Comparison of ENCODE assay signal across 19 cellular contexts in genomic region chr1:223245983-223246382, GRCh38.
DNase-seq lines count a peak whose midpoint lies in the region; ATAC-seq, FAIRE-seq and TF ChIP-seq lines count a peak whose summit lies in the region.
"Had no signal": no experiment of that assay in that cellular context is flagged by ENCODE, and none has a peak within 500 bp of the region (broad histone marks: within the 10 kb centered on the region; RNA-seq: fewer than 3 reads in every experiment).

No MANE protein-coding gene starts in this region.

- CTCF ChIA-PET in CD8-positive, alpha-beta T cell (lab: Charles Lee), result interaction anchor here (1.0 to 1.7 kb wide), 2 partner anchors 113 to 438 kb away, joined by 3 to 7 read pairs; no protein-coding TSS in a partner anchor

- no peaks in the 10 kb centered on the region for H3K27me3 Mint-ChIP-seq in CD8-positive, alpha-beta T cell (ENCODE audit: low read depth)
- no peaks in the 10 kb centered on the region for H3K27me3 Mint-ChIP-seq in osteocyte (ENCODE audit: unreplicated experiment)
- H3K27me3 Mint-ChIP-seq in activated T-helper 1 cell treated with anti-CD3 and anti-CD28 coated beads, Interleukin-12 subunit alpha, Interleukin-12 subunit beta, Interleukin-2, Interleukin-4 antibody, amounts not matched to agents 30 ng/mL and 10 ng/mL and 1 ng/mL, durations not matched to agents 14 hours and 24 hours and 36 hours (ENCODE audit: insufficient read depth), result peaks cover 3% of the 10 kb centered on the region

- no peak overlapping the region for H3K4me3 ChIP-seq in CD8-positive, alpha-beta T cell (ENCODE audit: low read depth, low read length)
- no peak overlapping the region for H3K4me3 ChIP-seq in coronary artery
- H3K4me3 ChIP-seq: GM12878, HAP-1 had no signal

- H3K9me3 ChIP-seq in CD8-positive, alpha-beta T cell (ENCODE audit: low read length), result no peaks in the 10 kb centered on the region
- H3K9me3 ChIP-seq: HAP-1 had no signal

- intact Hi-C loops in CD8-positive, alpha-beta T cell (cut with DNase I, micrococcal nuclease), result loop anchor here (1.0 to 2.0 kb wide), 2 partner anchors 113 kb away; no protein-coding TSS in a partner anchor
- intact Hi-C loops in activated T-helper 1 cell treated with anti-CD3 and anti-CD28 coated beads, Interleukin-12 subunit alpha, Interleukin-12 subunit beta, Interleukin-2, Interleukin-4 antibody, amounts not matched to agents 30 ng/mL and 10 ng/mL and 1 ng/mL, durations not matched to agents 14 hours and 24 hours and 36 hours (cut with micrococcal nuclease), result no loop called here

- H3K4me1 ChIP-seq in CD8-positive, alpha-beta T cell (ENCODE audit: insufficient read depth, low read length), result peaks cover 27% of the 10 kb centered on the region
- H3K4me1 ChIP-seq: HAP-1 had no signal

- no peak for FAIRE-seq in GM12892 (lab: Jason Lieb, UNC)
- FAIRE-seq: D721Med, GM12878, GM18507, H54 had no signal

- no peak for ATAC-seq in CD8-positive, alpha-beta T cell
- ATAC-seq: GM12878 had no signal

- no peak for DNase-seq in CD8-positive, alpha-beta T cell
- DNase-seq in coronary artery (ENCODE audit: low spot score) (peak; percentile 9), osteocyte (ENCODE audit: extremely low spot score, unreplicated experiment) (peak; percentile 56), pons (ENCODE audit: low spot score) (no peak), GM12892 (ENCODE audit: insufficient read length) (no peak)
- no peak for DNase-seq in activated T-helper 1 cell treated with anti-CD3 and anti-CD28 coated beads, Interleukin-12 subunit alpha, Interleukin-12 subunit beta, Interleukin-2, Interleukin-4 antibody, amounts not matched to agents 30 ng/mL and 10 ng/mL and 1 ng/mL, durations not matched to agents 14 hours and 24 hours and 36 hours (ENCODE audit: low spot score)
- DNase-seq: C1 segment of cervical spinal cord; CD8-positive, alpha-beta memory T cell; DMS 273 treated with DMSO at 0.1 percent for 48 hours; DMS79; EL; GDM1; GOT3; HFFc6 had no signal

- no peak overlapping the region for H3K27ac ChIP-seq in CD8-positive, alpha-beta T cell (ENCODE audit: low read depth, low read length)
- no peak overlapping the region for H3K27ac ChIP-seq in coronary artery

- no peak for TF ChIP-seq CTCF in CD8-positive, alpha-beta T cell (IDR thresholded peaks at IDR 0.05)
- TF ChIP-seq CTCF in coronary artery (IDR thresholded peaks at IDR 0.05) (no peak), osteocyte (IDR thresholded peaks at IDR 0.05) (no peak)

- H3K36me3 Mint-ChIP-seq in CD8-positive, alpha-beta T cell, result no peaks in the 10 kb centered on the region
- no peaks in the 10 kb centered on the region for H3K36me3 Mint-ChIP-seq in osteocyte (ENCODE audit: unreplicated experiment)
- H3K36me3 Mint-ChIP-seq in activated T-helper 1 cell treated with anti-CD3 and anti-CD28 coated beads, Interleukin-12 subunit alpha, Interleukin-12 subunit beta, Interleukin-2, Interleukin-4 antibody, amounts not matched to agents 30 ng/mL and 10 ng/mL and 1 ng/mL, durations not matched to agents 14 hours and 24 hours and 36 hours (ENCODE audit: low read depth), result no peaks in the 10 kb centered on the region

- TF ChIP-seq POLR2A in GM12892 (IDR thresholded peaks at IDR 0.05; ENCODE audit: low read depth, low read length), result no peak

- H3K27me3 ChIP-seq in CD8-positive, alpha-beta T cell (ENCODE audit: insufficient read depth, low read length), result no peaks in the 10 kb centered on the region

- H3K9me3 Mint-ChIP-seq in CD8-positive, alpha-beta T cell, result no peaks in the 10 kb centered on the region
- H3K9me3 Mint-ChIP-seq in osteocyte (ENCODE audit: unreplicated experiment), result no peaks in the 10 kb centered on the region
- no peaks in the 10 kb centered on the region for H3K9me3 Mint-ChIP-seq in activated T-helper 1 cell treated with anti-CD3 and anti-CD28 coated beads, Interleukin-12 subunit alpha, Interleukin-12 subunit beta, Interleukin-2, Interleukin-4 antibody, amounts not matched to agents 30 ng/mL and 10 ng/mL and 1 ng/mL, durations not matched to agents 14 hours and 24 hours and 36 hours
- H3K9me3 Mint-ChIP-seq: CD8-positive, alpha-beta memory T cell; HFFc6 had no signal

- no peak overlapping the region for H3K4me3 Mint-ChIP-seq in CD8-positive, alpha-beta T cell
- H3K4me3 Mint-ChIP-seq in osteocyte (ENCODE audit: unreplicated experiment), result no peak overlapping the region
- no peak overlapping the region for H3K4me3 Mint-ChIP-seq in activated T-helper 1 cell treated with anti-CD3 and anti-CD28 coated beads, Interleukin-12 subunit alpha, Interleukin-12 subunit beta, Interleukin-2, Interleukin-4 antibody, amounts not matched to agents 30 ng/mL and 10 ng/mL and 1 ng/mL, durations not matched to agents 14 hours and 24 hours and 36 hours
- H3K4me3 Mint-ChIP-seq: HFFc6 had no signal

- POLR2A ChIA-PET in CD8-positive, alpha-beta T cell (lab: Charles Lee), result no interaction called here

- H3K27ac Mint-ChIP-seq in CD8-positive, alpha-beta T cell, result peak overlapping the region; percentile 12
- H3K27ac Mint-ChIP-seq in osteocyte (ENCODE audit: unreplicated experiment), result no peak overlapping the region
- no peak overlapping the region for H3K27ac Mint-ChIP-seq in activated T-helper 1 cell treated with anti-CD3 and anti-CD28 coated beads, Interleukin-12 subunit alpha, Interleukin-12 subunit beta, Interleukin-2, Interleukin-4 antibody, amounts not matched to agents 30 ng/mL and 10 ng/mL and 1 ng/mL, durations not matched to agents 14 hours and 24 hours and 36 hours
- H3K27ac Mint-ChIP-seq: HFFc6 had no signal

- H3K4me1 Mint-ChIP-seq in CD8-positive, alpha-beta T cell (ENCODE audit: low read depth), result peaks cover 35% of the 10 kb centered on the region
- no peaks in the 10 kb centered on the region for H3K4me1 Mint-ChIP-seq in osteocyte (ENCODE audit: unreplicated experiment)
- peaks cover 11% of the 10 kb centered on the region for H3K4me1 Mint-ChIP-seq in activated T-helper 1 cell treated with anti-CD3 and anti-CD28 coated beads, Interleukin-12 subunit alpha, Interleukin-12 subunit beta, Interleukin-2, Interleukin-4 antibody, amounts not matched to agents 30 ng/mL and 10 ng/mL and 1 ng/mL, durations not matched to agents 14 hours and 24 hours and 36 hours (ENCODE audit: low read depth)

- no peaks in the 10 kb centered on the region for H3K36me3 ChIP-seq in CD8-positive, alpha-beta T cell (ENCODE audit: insufficient read depth, low read length)
- H3K36me3 ChIP-seq: HAP-1 had no signal

Comparison
In these comparisons a context has a peak if more than half of its experiments do, and no peak if none do; other contexts are left out.
1. DNase-seq: peak in coronary artery (single experiment) and osteocyte (single experiment); none in CD8-positive, alpha-beta T cell (0 of 7), pons (single experiment), GM12892 (single experiment) and activated T-helper 1 cell treated with anti-CD3 and anti-CD28 coated beads, Interleukin-12 subunit alpha, Interleukin-12 subunit beta, Interleukin-2, Interleukin-4 antibody, amounts not matched to agents 30 ng/mL and 10 ng/mL and 1 ng/mL, durations not matched to agents 14 hours and 24 hours and 36 hours (single experiment).